ENCODE assay signal across 17 cellular contexts in the genomic region with DNA sequence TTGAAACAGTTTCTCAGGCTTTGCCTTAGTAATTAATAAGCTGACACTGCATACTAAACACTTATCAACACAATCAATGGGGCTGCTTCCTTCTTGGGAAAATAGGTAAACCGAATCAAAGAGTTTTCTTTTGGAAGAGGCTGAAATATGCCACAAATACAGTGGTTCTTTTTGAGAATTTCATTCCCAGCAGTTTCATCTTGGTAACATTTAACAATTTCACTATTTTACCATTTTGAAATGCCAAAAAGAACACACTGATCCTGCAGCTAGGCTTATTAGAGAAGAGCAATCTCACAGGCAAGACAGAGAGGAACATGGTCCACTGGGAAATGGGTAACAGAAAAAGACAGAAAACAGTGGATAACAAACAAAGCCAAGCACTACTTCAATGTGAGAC. TPM values are rescaled to one million over a fixed set of nuclear protein-coding genes. Genes with fewer than 3 reads are reported as not detected.
"Had no signal": no experiment of that assay in that cellular context is flagged by ENCODE, and none has a peak within 500 bp of the region (broad histone marks: within the 10 kb centered on the region; RNA-seq: fewer than 3 reads in every experiment).

No MANE protein-coding gene starts in this region.

- H3K27ac ChIP-seq: left lung, right atrium auricular region, thoracic aorta had no signal

- H3K4me3 Mint-ChIP-seq: activated CD4-positive, alpha-beta memory T cell treated with anti-CD3 and anti-CD28 coated beads, Interleukin-2, amount 10 ng/mL, durations not matched to agents 7 days and 5 days; activated CD4-positive, alpha-beta T cell treated with anti-CD3 and anti-CD28 coated beads for 36 hours; activated naive CD4-positive, alpha-beta T cell treated with anti-CD3 and anti-CD28 coated beads, Interleukin-2, amount 50 U/mL, for 24 hours; activated T-cell treated with anti-CD3 and anti-CD28 coated beads, Interleukin-2, amount 50 U/mL, for 24 hours; central memory CD8-positive, alpha-beta T cell; effector memory CD8-positive, alpha-beta T cell; natural killer cell; stimulated activated naive CD8-positive, alpha-beta T cell treated with anti-CD3 and anti-CD28 coated beads, Interleukin-15, amount 100 ng/mL, for 72 hours; T-helper 17 cell had no signal

- H3K9me3 Mint-ChIP-seq: activated CD4-positive, alpha-beta memory T cell treated with anti-CD3 and anti-CD28 coated beads, Interleukin-2, amount 10 ng/mL, durations not matched to agents 7 days and 5 days; activated naive CD4-positive, alpha-beta T cell treated with anti-CD3 and anti-CD28 coated beads, Interleukin-2, amount 50 U/mL, for 24 hours; activated T-cell treated with anti-CD3 and anti-CD28 coated beads, Interleukin-2, amount 50 U/mL, for 24 hours; central memory CD8-positive, alpha-beta T cell; effector memory CD8-positive, alpha-beta T cell; natural killer cell; stimulated activated naive CD8-positive, alpha-beta T cell treated with anti-CD3 and anti-CD28 coated beads, Interleukin-15, amount 100 ng/mL, for 72 hours had no signal

- H3K4me3 ChIP-seq: thoracic aorta had no signal

- ATAC-seq: activated CD4-positive, alpha-beta T cell treated with anti-CD3 and anti-CD28 coated beads for 36 hours; effector memory CD8-positive, alpha-beta T cell; left lung; natural killer cell; stimulated activated naive CD8-positive, alpha-beta T cell treated with anti-CD3 and anti-CD28 coated beads, Interleukin-15, amount 100 ng/mL, for 72 hours; T-helper 17 cell had no signal

- H3K36me3 Mint-ChIP-seq: activated naive CD4-positive, alpha-beta T cell treated with anti-CD3 and anti-CD28 coated beads, Interleukin-2, amount 50 U/mL, for 24 hours; natural killer cell had no signal

- H3K27ac Mint-ChIP-seq: activated CD4-positive, alpha-beta memory T cell treated with anti-CD3 and anti-CD28 coated beads, Interleukin-2, amount 10 ng/mL, durations not matched to agents 7 days and 5 days; activated CD4-positive, alpha-beta T cell treated with anti-CD3 and anti-CD28 coated beads for 36 hours; activated naive CD4-positive, alpha-beta T cell treated with anti-CD3 and anti-CD28 coated beads, Interleukin-2, amount 50 U/mL, for 24 hours; activated T-cell treated with anti-CD3 and anti-CD28 coated beads, Interleukin-2, amount 50 U/mL, for 24 hours; effector memory CD8-positive, alpha-beta T cell; natural killer cell; progenitor cell of endocrine pancreas; stimulated activated naive CD8-positive, alpha-beta T cell treated with anti-CD3 and anti-CD28 coated beads, Interleukin-15, amount 100 ng/mL, for 72 hours; T-helper 17 cell had no signal

- DNase-seq: activated CD4-positive, alpha-beta memory T cell treated with anti-CD3 and anti-CD28 coated beads, Interleukin-2, amount 10 ng/mL, durations not matched to agents 7 days and 5 days; activated CD4-positive, alpha-beta T cell treated with anti-CD3 and anti-CD28 coated beads for 36 hours; activated T-cell treated with anti-CD3 and anti-CD28 coated beads, Interleukin-2, amount 50 U/mL, for 24 hours; effector memory CD8-positive, alpha-beta T cell; hippocampal formation; left lung; mesenchymal stem cell; natural killer cell; small intestine; stimulated activated naive CD8-positive, alpha-beta T cell treated with anti-CD3 and anti-CD28 coated beads, Interleukin-15, amount 100 ng/mL, for 72 hours; T-helper 17 cell had no signal

- H3K36me3 ChIP-seq: left lung, right atrium auricular region, thoracic aorta had no signal

- H3K9me3 ChIP-seq: left lung, right atrium auricular region, thoracic aorta had no signal

RNA-seq across cellular contexts. Expression of a gene that starts 2.6 kb away (rescaled TPM):
- total RNA-seq: activated CD4-positive, alpha-beta memory T cell treated with anti-CD3 and anti-CD28 coated beads, Interleukin-2, amount 10 ng/mL, durations not matched to agents 7 days and 5 days; activated CD4-positive, alpha-beta T cell treated with anti-CD3 and anti-CD28 coated beads for 36 hours; natural killer cell had no signal
- polyA plus RNA-seq: keratinocyte had no signal
